ENCODE assay signal across 34 cellular contexts in the genomic region with DNA sequence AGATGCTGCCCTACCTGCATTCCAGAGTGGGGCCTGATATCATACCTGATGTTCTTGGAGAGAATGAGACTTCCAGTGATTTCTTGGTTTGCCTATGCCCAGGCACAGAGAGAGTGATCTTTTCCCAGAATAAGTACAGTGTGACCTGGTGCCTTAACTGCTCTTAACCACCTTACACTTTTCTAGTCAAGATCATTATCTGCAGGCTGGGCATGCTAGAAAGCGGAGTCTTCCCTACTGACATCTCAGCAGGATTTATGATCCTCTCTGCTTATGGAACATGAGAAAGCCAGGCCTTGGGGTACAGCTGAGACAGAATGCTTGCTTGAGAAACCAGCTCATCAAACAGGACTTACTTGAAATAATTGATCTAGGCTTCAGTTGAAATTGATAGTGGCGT.
"Had no signal": no experiment of that assay in that cellular context is flagged by ENCODE, and none has a peak within 500 bp of the region (broad histone marks: within the 10 kb centered on the region; RNA-seq: fewer than 3 reads in every experiment).

No MANE protein-coding gene starts in this region.

- DNase-seq: Karpas-422, Kasumi-1, MG63, MM.1S, MV-4-11, NCI-H1048, NCI-H1092, NCI-H1092 treated with DMSO at 0.1 percent for 48 hours, NCI-H1105, NCI-H1105 treated with DMSO at 0.1 percent for 48 hours, NCI-H1417, NCI-H1417 treated with DMSO at 0.1 percent for 48 hours, NCI-H1436, NCI-H1436 treated with DMSO at 0.1 percent for 48 hours, NCI-H146, NCI-H1694, NCI-H1694 treated with DMSO at 0.1 percent for 48 hours, NCI-H187, NCI-H187 treated with DMSO at 0.1 percent for 48 hours, NCI-H1930, NCI-H2029, NCI-H2029 treated with DMSO at 0.1 percent for 48 hours, NCI-H2081, NCI-H2081 treated with DMSO at 0.1 percent for 48 hours, NCI-H2107, NCI-H2171, NCI-H2171 treated with DMSO at 0.1 percent for 48 hours, NCI-H2227 treated with DMSO at 0.1 percent for 48 hours, NCI-H226, NCI-H345, NCI-H446, NCI-H446 treated with DMSO at 0.1 percent for 48 hours, NCI-H510A, NCI-H510A treated with DMSO at 0.1 percent for 48 hours had no signal

- H3K36me3 ChIP-seq: MG63 had no signal

- H3K27me3 ChIP-seq: MG63 had no signal

- H3K4me3 ChIP-seq: MG63 had no signal
